In genomic region chr5:1655496-1656270, GRCh38 we compare ENCODE assay signal across 21 cellular contexts.
DNase-seq lines count a peak whose midpoint lies in the region; ATAC-seq, FAIRE-seq and TF ChIP-seq lines count a peak whose summit lies in the region.
"Had no signal": no experiment of that assay in that cellular context is flagged by ENCODE, and none has a peak within 500 bp of the region (broad histone marks: within the 10 kb centered on the region; RNA-seq: fewer than 3 reads in every experiment).

No MANE protein-coding gene starts in this region.

- TF ChIP-seq CTCF in type B pancreatic cell (conservative IDR thresholded peaks at IDR 0.05) (no peak), esophagus muscularis mucosa (IDR thresholded peaks at IDR 0.05) (no peak)

- peak; percentile 32 for DNase-seq in Right ventricle myocardium superior
- no peak for DNase-seq in Right ventricle myocardium inferior (ENCODE audit: missing footprints)
- DNase-seq in H7, result peak; percentile 49
- DNase-seq in islet precursor cell, result peak; percentile 45
- peak; percentile 60 for DNase-seq in type B pancreatic cell (ENCODE audit: extremely low spot score, unreplicated experiment)
- no peak for DNase-seq in esophagus muscularis mucosa (ENCODE audit: extremely low spot score)
- DNase-seq in GM19239 (ENCODE audit: insufficient read length, low spot score), result no peak
- DNase-seq: AML-193; CD4-positive, alpha-beta memory T cell; DMS79 treated with DMSO at 0.1 percent for 48 hours; NCI-H146; NCI-H2107; NCI-H226; NCI-H526; NK-92 treated with Interleukin-12 subunit alpha and Interleukin-12 subunit beta, amount 100 ng/mL, for 24 hours; OCI-M1; RPMI8226 had no signal

- no peak overlapping the region for H3K4me3 Mint-ChIP-seq in type B pancreatic cell
- H3K4me3 Mint-ChIP-seq: CD4-positive, alpha-beta memory T cell had no signal

- H3K36me3 Mint-ChIP-seq in type B pancreatic cell, result no peaks in the 10 kb centered on the region
- H3K36me3 Mint-ChIP-seq: CD4-positive, alpha-beta memory T cell had no signal

- WGBS in esophagus muscularis mucosa, result 85% methylated on average over 16 of the region's 27 CpGs

- intact Hi-C loops in Right ventricle myocardium superior (cut with DNase I), result no loop called here
- intact Hi-C loops in Right ventricle myocardium inferior (cut with DNase I), result no loop called here
- intact Hi-C loops in esophagus muscularis mucosa (cut with DNase I), result no loop called here

- peaks cover 4% of the 10 kb centered on the region for H3K4me1 Mint-ChIP-seq in type B pancreatic cell (ENCODE audit: unreplicated experiment)

- no peak for FAIRE-seq in GM19239 (lab: Jason Lieb, UNC)
- FAIRE-seq: D721Med, G401.6, GM12892, K562 had no signal

- TF ChIP-seq POLR2A in esophagus muscularis mucosa (IDR thresholded peaks at IDR 0.05; ENCODE audit: low read depth), result no peak

- H3K27ac ChIP-seq in esophagus muscularis mucosa (replicated peaks in 1 of 4), result no peak overlapping the region

- H3K36me3 ChIP-seq in H7 (replicated peaks; ENCODE audit: control insufficient read depth, insufficient read depth, low read length) (no peaks in the 10 kb centered on the region), esophagus muscularis mucosa (no peaks in the 10 kb centered on the region)

- H3K27me3 ChIP-seq in H7 (ENCODE audit: control insufficient read depth, insufficient read depth, low read length) (peaks cover 8% of the 10 kb centered on the region), esophagus muscularis mucosa (peaks cover 0 to 97% (median 15%) of the 10 kb centered on the region in 4 donors)

- H3K27ac Mint-ChIP-seq in type B pancreatic cell, result no peak overlapping the region
- H3K27ac Mint-ChIP-seq: CD4-positive, alpha-beta memory T cell had no signal

- ATAC-seq in Right ventricle myocardium superior (ENCODE audit: poor library complexity), result no peak
- no peak for ATAC-seq in Right ventricle myocardium inferior
- ATAC-seq: K562 had no signal

- no peaks in the 10 kb centered on the region for H3K9me3 Mint-ChIP-seq in type B pancreatic cell
- H3K9me3 Mint-ChIP-seq: CD4-positive, alpha-beta memory T cell had no signal

- H3K27me3 Mint-ChIP-seq in type B pancreatic cell, result peaks cover 54% of the 10 kb centered on the region

- no peaks in the 10 kb centered on the region for H3K9me3 ChIP-seq in esophagus muscularis mucosa

- peaks cover 10 to 19% (median 15%) of the 10 kb centered on the region in 4 donors for H3K4me1 ChIP-seq in esophagus muscularis mucosa

- no peak overlapping the region for H3K4me3 ChIP-seq in H7 (ENCODE audit: insufficient read depth, low read depth, low read length)
- no peak overlapping the region for H3K4me3 ChIP-seq in esophagus muscularis mucosa
- H3K4me3 ChIP-seq: K562 had no signal

- no peak for TF ChIP-seq EP300 in esophagus muscularis mucosa (IDR thresholded peaks at IDR 0.05)

Comparison
In these comparisons a context has a peak if more than half of its experiments do, and no peak if none do; other contexts are left out.
1. DNase-seq: peak in Right ventricle myocardium superior (single experiment), H7 (single experiment), islet precursor cell (single experiment) and type B pancreatic cell (single experiment); none in Right ventricle myocardium inferior (single experiment), esophagus muscularis mucosa (single experiment) and GM19239 (single experiment).